12 cellular contexts compared by ENCODE assay signal in the genomic region with DNA sequence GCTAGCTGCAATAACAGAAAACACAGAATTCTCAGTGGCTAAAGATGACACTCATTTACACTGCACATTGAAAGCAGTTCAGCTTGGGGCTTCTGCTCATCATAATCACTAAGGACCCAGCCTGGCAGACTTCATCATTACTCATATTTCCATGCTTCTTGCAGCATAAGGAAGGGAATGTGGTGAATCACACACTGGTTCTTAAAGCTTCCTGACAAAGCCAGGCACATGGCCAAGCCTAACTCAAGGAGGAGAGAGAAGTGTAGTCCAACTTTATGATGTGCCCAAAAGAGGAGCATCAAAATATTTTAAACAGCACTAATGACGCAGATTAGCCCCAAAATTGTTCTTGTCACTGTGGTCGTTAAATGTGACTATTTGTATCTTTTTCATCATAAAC.
DNase-seq lines count a peak whose midpoint lies in the region; ATAC-seq and TF ChIP-seq lines count a peak whose summit lies in the region.
"Had no signal": no experiment of that assay in that cellular context is flagged by ENCODE, and none has a peak within 500 bp of the region (broad histone marks: within the 10 kb centered on the region; RNA-seq: fewer than 3 reads in every experiment).

No MANE protein-coding gene starts in this region.

- TF ChIP-seq POLR2A in lower leg skin (IDR thresholded peaks at IDR 0.05) = no peak

- ATAC-seq in HG03442 (IDR thresholded peaks at IDR 0.05; ENCODE audit: unreplicated experiment) = no peak
- ATAC-seq: natural killer cell had no signal

- in situ Hi-C loops in ACHN (cut with HindIII; ENCODE audit: low pct_ligation_motif_present, low pct_unique_long_range_greater_than_20kb, low sequenced_read_pairs) = no loop called here

- intact Hi-C loops in lower leg skin (cut with DNase I; ENCODE audit: low total_unique reads) = no loop called here

- DNase-seq in ACHN (peak; percentile 88), HT-29 (ENCODE audit: low spot score) (peak; percentile 43), astrocyte of the hippocampus (ENCODE audit: low read depth, low spot score) (peak; percentile 92), lower leg skin (ENCODE audit: low spot score in 2 of 2) (peak; percentile 58 to 83), activated T-cell treated with anti-CD3 and anti-CD28 coated beads for 4 hours (no peak), NCI-H1092 treated with DMSO at 0.1 percent for 48 hours (lab: John Stamatoyannopoulos, UW) (no peak)
- DNase-seq in activated naive CD4-positive, alpha-beta T cell (lab: John Stamatoyannopoulos, UW) = no peak
- DNase-seq: CD8-positive, alpha-beta memory T cell; effector CD4-positive, alpha-beta T cell; natural killer cell; NCI-H1048 had no signal

- no peak for TF ChIP-seq CTCF in lower leg skin (IDR thresholded peaks at IDR 0.05)

- WGBS in lower leg skin, 2 donors = 19 to 24% methylated on average over 2 of the region's 2 CpGs

- H3K4me3 ChIP-seq in lower leg skin (ENCODE audit: low read depth, poor library complexity, severe bottlenecking) = no peak overlapping the region

Comparison
In these comparisons a context has a peak if more than half of its experiments do, and no peak if none do; other contexts are left out.
1. DNase-seq: peak in ACHN (single experiment), HT-29 (single experiment), astrocyte of the hippocampus (single experiment) and lower leg skin (2 of 2); none in activated T-cell treated with anti-CD3 and anti-CD28 coated beads for 4 hours (single experiment), NCI-H1092 treated with DMSO at 0.1 percent for 48 hours (single experiment) and activated naive CD4-positive, alpha-beta T cell (0 of 4).